In genomic region chr5:181217805-181218065, GRCh38 we compare ENCODE assay signal across 2 cellular contexts.
TF ChIP-seq lines count a peak whose summit lies in the region.

No MANE protein-coding gene starts in this region.

TF ChIP-seq in SK-N-SH, 30 proteins besides CTCF, POLR2A, EP300 and RAD21 (continued from another document):
- TF ChIP-seq REST (IDR thresholded peaks at IDR 0.05; ENCODE audit: low read depth, low read length) (no peak), NFIC (IDR thresholded peaks at IDR 0.05; ENCODE audit: borderline replicate concordance) (no peak), MAX (IDR thresholded peaks at IDR 0.05; ENCODE audit: low read depth) (no peak), RFX5 (IDR thresholded peaks at IDR 0.05; ENCODE audit: low read length) (no peak), GABPA (IDR thresholded peaks at IDR 0.05; ENCODE audit: low read depth) (no peak), FOXM1 (IDR thresholded peaks at IDR 0.05; ENCODE audit: low read depth) (no peak), CHD2 (IDR thresholded peaks at IDR 0.05; ENCODE audit: low read length, partially characterized antibody) (no peak), MXI1 (IDR thresholded peaks at IDR 0.05; ENCODE audit: low read depth, low read length) (no peak), PBX3 (IDR thresholded peaks at IDR 0.05) (no peak), ZBTB33 (IDR thresholded peaks at IDR 0.05; ENCODE audit: borderline replicate concordance, low read depth) (no peak), ELF1 (IDR thresholded peaks at IDR 0.05) (no peak), TCF12 (IDR thresholded peaks at IDR 0.05) (no peak), TAF1 (IDR thresholded peaks at IDR 0.05; ENCODE audit: borderline replicate concordance, low read depth, low read length) (no peak)

TF ChIP-seq in SK-N-SH treated with all-trans-retinoic acid at 6 μM for 48 hours, 23 proteins besides CTCF, POLR2A, EP300 and RAD21 (continued from another document):
- TF ChIP-seq CREB5 (CRISPR knock-in tag; IDR thresholded peaks at IDR 0.05; ENCODE audit: low read depth), result no peak
- no peak for TF ChIP-seq PPARA (CRISPR knock-in tag; IDR thresholded peaks at IDR 0.05; ENCODE audit: borderline replicate concordance)
- TF ChIP-seq GLIS3 (CRISPR knock-in tag; IDR thresholded peaks at IDR 0.05), result no peak
- TF ChIP-seq ZNF70 (CRISPR knock-in tag; IDR thresholded peaks at IDR 0.05), result no peak
- no peak for TF ChIP-seq ISL1 (CRISPR knock-in tag; IDR thresholded peaks at IDR 0.05)
- TF ChIP-seq TSHZ2 (CRISPR knock-in tag; IDR thresholded peaks at IDR 0.05), result no peak
- no peak for TF ChIP-seq SNAI2 (CRISPR knock-in tag; IDR thresholded peaks at IDR 0.05)
- no peak for TF ChIP-seq BACH2 (CRISPR knock-in tag; IDR thresholded peaks at IDR 0.05; ENCODE audit: borderline replicate concordance)
- TF ChIP-seq ZNF8 (CRISPR knock-in tag; IDR thresholded peaks at IDR 0.05), result no peak
- no peak for TF ChIP-seq TCF4 (CRISPR knock-in tag; IDR thresholded peaks at IDR 0.05; ENCODE audit: borderline replicate concordance)
- TF ChIP-seq TOX (CRISPR knock-in tag; IDR thresholded peaks at IDR 0.05; ENCODE audit: borderline replicate concordance), result no peak
- no peak for TF ChIP-seq ZC3H10 (CRISPR knock-in tag; IDR thresholded peaks at IDR 0.05)
- TF ChIP-seq ZFP3 (CRISPR knock-in tag; IDR thresholded peaks at IDR 0.05), result no peak
